Comparison of ENCODE assay signal across 1 cellular context in the genomic region with DNA sequence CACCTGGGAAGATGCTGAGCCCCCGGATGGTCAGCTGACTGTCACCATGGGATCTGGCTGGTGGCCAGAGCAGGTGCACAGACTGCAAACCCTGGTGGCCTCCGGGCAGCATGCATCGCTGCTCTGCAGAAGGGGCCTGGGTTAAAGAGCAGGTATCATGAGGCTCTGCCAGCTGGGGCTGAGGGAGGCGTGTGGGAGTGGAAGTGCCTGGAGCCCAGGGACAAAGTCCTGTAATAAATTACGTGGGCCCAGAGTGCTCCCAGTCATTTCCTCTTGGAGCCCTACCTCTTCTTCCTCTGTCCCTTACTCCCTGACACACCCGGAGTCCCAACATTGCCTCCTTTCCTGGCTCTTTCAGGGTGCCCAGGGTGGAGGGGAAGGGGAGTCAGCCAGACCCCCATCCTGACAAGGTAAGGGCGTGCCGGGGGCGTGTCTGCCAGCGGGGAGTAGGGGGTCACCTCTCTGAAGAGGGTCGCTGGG.
TF ChIP-seq lines count a peak whose summit lies in the region.

A gene (plus strand): TSS at position 262 of the 480 bp plus-strand sequence. CDS start 24,040 bp downstream, outside the sequence.

TF ChIP-seq in GM23338, 12 proteins besides CTCF, POLR2A, EP300 and RAD21:
- TF ChIP-seq, protein P1, sequence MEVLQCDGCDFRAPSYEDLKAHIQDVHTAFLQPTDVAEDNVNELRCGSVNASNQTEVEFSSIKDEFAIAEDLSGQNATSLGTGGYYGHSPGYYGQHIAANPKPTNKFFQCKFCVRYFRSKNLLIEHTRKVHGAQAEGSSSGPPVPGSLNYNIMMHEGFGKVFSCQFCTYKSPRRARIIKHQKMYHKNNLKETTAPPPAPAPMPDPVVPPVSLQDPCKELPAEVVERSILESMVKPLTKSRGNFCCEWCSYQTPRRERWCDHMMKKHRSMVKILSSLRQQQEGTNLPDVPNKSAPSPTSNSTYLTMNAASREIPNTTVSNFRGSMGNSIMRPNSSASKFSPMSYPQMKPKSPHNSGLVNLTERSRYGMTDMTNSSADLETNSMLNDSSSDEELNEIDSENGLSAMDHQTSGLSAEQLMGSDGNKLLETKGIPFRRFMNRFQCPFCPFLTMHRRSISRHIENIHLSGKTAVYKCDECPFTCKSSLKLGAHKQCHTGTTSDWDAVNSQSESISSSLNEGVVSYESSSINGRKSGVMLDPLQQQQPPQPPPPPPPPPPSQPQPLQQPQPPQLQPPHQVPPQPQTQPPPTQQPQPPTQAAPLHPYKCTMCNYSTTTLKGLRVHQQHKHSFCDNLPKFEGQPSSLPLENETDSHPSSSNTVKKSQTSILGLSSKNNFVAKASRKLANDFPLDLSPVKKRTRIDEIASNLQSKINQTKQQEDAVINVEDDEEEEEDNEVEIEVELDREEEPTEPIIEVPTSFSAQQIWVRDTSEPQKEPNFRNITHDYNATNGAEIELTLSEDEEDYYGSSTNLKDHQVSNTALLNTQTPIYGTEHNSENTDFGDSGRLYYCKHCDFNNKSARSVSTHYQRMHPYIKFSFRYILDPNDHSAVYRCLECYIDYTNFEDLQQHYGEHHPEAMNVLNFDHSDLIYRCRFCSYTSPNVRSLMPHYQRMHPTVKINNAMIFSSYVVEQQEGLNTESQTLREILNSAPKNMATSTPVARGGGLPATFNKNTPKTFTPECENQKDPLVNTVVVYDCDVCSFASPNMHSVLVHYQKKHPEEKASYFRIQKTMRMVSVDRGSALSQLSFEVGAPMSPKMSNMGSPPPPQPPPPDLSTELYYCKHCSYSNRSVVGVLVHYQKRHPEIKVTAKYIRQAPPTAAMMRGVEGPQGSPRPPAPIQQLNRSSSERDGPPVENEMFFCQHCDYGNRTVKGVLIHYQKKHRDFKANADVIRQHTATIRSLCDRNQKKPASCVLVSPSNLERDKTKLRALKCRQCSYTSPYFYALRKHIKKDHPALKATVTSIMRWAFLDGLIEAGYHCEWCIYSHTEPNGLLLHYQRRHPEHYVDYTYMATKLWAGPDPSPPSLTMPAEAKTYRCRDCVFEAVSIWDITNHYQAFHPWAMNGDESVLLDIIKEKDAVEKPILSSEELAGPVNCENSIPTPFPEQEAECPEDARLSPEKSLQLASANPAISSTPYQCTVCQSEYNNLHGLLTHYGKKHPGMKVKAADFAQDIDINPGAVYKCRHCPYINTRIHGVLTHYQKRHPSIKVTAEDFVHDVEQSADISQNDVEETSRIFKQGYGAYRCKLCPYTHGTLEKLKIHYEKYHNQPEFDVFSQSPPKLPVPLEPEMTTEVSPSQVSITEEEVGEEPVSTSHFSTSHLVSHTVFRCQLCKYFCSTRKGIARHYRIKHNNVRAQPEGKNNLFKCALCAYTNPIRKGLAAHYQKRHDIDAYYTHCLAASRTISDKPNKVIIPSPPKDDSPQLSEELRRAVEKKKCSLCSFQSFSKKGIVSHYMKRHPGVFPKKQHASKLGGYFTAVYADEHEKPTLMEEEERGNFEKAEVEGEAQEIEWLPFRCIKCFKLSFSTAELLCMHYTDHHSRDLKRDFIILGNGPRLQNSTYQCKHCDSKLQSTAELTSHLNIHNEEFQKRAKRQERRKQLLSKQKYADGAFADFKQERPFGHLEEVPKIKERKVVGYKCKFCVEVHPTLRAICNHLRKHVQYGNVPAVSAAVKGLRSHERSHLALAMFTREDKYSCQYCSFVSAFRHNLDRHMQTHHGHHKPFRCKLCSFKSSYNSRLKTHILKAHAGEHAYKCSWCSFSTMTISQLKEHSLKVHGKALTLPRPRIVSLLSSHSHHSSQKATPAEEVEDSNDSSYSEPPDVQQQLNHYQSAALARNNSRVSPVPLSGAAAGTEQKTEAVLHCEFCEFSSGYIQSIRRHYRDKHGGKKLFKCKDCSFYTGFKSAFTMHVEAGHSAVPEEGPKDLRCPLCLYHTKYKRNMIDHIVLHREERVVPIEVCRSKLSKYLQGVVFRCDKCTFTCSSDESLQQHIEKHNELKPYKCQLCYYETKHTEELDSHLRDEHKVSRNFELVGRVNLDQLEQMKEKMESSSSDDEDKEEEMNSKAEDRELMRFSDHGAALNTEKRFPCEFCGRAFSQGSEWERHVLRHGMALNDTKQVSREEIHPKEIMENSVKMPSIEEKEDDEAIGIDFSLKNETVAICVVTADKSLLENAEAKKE (CRISPR knock-in tag; IDR thresholded peaks at IDR 0.05): no peak
- TF ChIP-seq, protein P2, sequence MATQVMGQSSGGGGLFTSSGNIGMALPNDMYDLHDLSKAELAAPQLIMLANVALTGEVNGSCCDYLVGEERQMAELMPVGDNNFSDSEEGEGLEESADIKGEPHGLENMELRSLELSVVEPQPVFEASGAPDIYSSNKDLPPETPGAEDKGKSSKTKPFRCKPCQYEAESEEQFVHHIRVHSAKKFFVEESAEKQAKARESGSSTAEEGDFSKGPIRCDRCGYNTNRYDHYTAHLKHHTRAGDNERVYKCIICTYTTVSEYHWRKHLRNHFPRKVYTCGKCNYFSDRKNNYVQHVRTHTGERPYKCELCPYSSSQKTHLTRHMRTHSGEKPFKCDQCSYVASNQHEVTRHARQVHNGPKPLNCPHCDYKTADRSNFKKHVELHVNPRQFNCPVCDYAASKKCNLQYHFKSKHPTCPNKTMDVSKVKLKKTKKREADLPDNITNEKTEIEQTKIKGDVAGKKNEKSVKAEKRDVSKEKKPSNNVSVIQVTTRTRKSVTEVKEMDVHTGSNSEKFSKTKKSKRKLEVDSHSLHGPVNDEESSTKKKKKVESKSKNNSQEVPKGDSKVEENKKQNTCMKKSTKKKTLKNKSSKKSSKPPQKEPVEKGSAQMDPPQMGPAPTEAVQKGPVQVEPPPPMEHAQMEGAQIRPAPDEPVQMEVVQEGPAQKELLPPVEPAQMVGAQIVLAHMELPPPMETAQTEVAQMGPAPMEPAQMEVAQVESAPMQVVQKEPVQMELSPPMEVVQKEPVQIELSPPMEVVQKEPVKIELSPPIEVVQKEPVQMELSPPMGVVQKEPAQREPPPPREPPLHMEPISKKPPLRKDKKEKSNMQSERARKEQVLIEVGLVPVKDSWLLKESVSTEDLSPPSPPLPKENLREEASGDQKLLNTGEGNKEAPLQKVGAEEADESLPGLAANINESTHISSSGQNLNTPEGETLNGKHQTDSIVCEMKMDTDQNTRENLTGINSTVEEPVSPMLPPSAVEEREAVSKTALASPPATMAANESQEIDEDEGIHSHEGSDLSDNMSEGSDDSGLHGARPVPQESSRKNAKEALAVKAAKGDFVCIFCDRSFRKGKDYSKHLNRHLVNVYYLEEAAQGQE (IDR thresholded peaks at IDR 0.05; ENCODE audit: unreplicated experiment): no peak
- no peak for TF ChIP-seq STAT1 (IDR thresholded peaks at IDR 0.05; ENCODE audit: unreplicated experiment)
- no peak for TF ChIP-seq ZNF114 (CRISPR knock-in tag; IDR thresholded peaks at IDR 0.05)
- TF ChIP-seq, protein P3, sequence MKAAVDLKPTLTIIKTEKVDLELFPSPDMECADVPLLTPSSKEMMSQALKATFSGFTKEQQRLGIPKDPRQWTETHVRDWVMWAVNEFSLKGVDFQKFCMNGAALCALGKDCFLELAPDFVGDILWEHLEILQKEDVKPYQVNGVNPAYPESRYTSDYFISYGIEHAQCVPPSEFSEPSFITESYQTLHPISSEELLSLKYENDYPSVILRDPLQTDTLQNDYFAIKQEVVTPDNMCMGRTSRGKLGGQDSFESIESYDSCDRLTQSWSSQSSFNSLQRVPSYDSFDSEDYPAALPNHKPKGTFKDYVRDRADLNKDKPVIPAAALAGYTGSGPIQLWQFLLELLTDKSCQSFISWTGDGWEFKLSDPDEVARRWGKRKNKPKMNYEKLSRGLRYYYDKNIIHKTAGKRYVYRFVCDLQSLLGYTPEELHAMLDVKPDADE (IDR thresholded peaks at IDR 0.05): no peak
- TF ChIP-seq NANOG (IDR thresholded peaks at IDR 0.05; ENCODE audit: borderline replicate concordance): no peak
- TF ChIP-seq JUNB (IDR thresholded peaks at IDR 0.05; ENCODE audit: unreplicated experiment): no peak
- no peak for TF ChIP-seq EZH2 (IDR thresholded peaks at IDR 0.05; ENCODE audit: low read depth, unreplicated experiment)
